In the genomic region with DNA sequence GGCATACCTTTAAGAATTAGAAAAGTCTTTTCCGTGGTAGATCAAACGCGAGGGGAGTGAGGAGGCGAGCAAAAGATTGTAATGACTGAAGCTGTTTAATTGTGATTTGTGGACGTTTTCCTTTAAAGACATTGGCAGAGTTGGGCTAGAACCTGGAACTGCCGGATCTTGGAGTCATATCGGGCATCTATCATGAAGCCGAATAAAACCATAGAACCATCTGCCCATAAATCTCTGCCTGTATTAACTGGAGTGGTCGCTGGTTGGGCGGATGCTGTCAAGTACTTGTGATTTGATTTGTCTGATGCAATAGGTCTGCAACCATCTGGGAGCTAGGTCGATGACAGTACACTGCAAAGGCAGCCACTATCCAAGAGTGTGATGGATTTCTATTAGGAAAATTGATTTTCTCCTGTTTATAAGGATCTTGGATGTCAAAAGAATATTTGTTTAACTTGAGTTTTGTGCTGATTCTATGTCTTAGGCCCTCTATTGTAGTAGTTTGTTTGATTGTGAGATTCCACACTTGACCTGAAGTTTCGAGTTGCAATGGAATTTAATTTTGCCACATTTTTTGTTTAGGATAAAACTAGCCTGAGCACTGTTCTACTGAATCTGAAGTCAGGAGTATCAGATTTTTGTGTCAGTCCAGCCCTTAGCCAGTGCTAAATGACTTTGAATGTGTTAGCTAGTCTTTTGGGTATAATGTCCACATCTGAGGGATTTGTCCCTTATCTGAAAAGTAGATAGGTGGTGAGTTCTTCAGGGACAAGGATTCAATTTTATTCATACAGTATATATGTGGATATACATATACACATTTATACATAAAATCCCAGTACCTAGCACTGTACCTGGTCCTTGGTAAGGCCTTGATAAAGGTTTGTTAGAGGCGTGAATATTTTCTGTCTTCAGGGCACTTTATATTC, we compare ENCODE assay signal across 1 cellular context.
TF ChIP-seq lines count a peak whose summit lies in the region.

No MANE protein-coding gene starts in this region.

TF ChIP-seq in endothelial cell of umbilical vein, 7 proteins besides CTCF, POLR2A, EP300 and RAD21:
- TF ChIP-seq POLR2AphosphoS5 (IDR thresholded peaks at IDR 0.05; ENCODE audit: insufficient read depth, low read depth, low read length), result no peak
